14 cellular contexts compared by ENCODE assay signal in genomic region chr5:107736608-107737007, GRCh38.
"Had no signal": no experiment of that assay in that cellular context is flagged by ENCODE, and none has a peak within 500 bp of the region (broad histone marks: within the 10 kb centered on the region; RNA-seq: fewer than 3 reads in every experiment).

No MANE protein-coding gene starts in this region.

- H3K4me3 ChIP-seq: colonic mucosa, lower lobe of right lung, right atrium auricular region, tibial nerve, vagina had no signal

- ATAC-seq: lower lobe of right lung; stimulated activated memory B cell treated with anti-CD40 and anti-IgM and Interleukin-4, amounts not matched to agents 10 μg/mL and 1 μg/mL and 100 μg/mL, for 72 hours had no signal

- DNase-seq: activated CD4-positive, alpha-beta T cell treated with anti-CD3 and anti-CD28 coated beads for 48 hours; activated naive CD4-positive, alpha-beta T cell treated with anti-CD3 and anti-CD28 coated beads for 36 hours; amniotic stem cell; colonic mucosa; effector CD8-positive, alpha-beta T cell; hypothalamus; lower lobe of right lung; midbrain; posterior cingulate gyrus; T-helper 9 cell had no signal
